ENCODE assay signal across 25 cellular contexts in genomic region chr1:17591814-17592430, GRCh38. TPM values are rescaled to one million over a fixed set of nuclear protein-coding genes. Genes with fewer than 3 reads are reported as not detected.
A peak's percentile ranks its signal among the peaks of the same experiment; 100 is the strongest.
DNase-seq lines count a peak whose midpoint lies in the region; ATAC-seq, FAIRE-seq and TF ChIP-seq lines count a peak whose summit lies in the region.
"Had no signal": no experiment of that assay in that cellular context is flagged by ENCODE, and none has a peak within 500 bp of the region (broad histone marks: within the 10 kb centered on the region; RNA-seq: fewer than 3 reads in every experiment).

No MANE protein-coding gene starts in this region.

- H3K4me3 ChIP-seq in bronchial epithelial cell (ENCODE audit: low read depth, low read length) (no peak overlapping the region), thoracic aorta (no peak overlapping the region), lower lobe of right lung (no peak overlapping the region)
- H3K4me3 ChIP-seq: tibial nerve had no signal

- peak; percentile 7 for FAIRE-seq in bronchial epithelial cell (lab: Jason Lieb, UNC)

- TF ChIP-seq CTCF in bronchial epithelial cell (IDR thresholded peaks at IDR 0.05; ENCODE audit: insufficient read depth, low read length, severe bottlenecking) (no peak), thoracic aorta (IDR thresholded peaks at IDR 0.05) (no peak), lower lobe of right lung (IDR thresholded peaks at IDR 0.05) (no peak)

- H3K27ac ChIP-seq in thoracic aorta (peak overlapping the region; percentile 62 to 91), lower lobe of right lung (no peak overlapping the region)

- intact Hi-C loops in lower lobe of right lung (cut with DNase I): no loop called here

- peak; percentile 51 for ATAC-seq in left lobe of liver
- ATAC-seq in thoracic aorta (ENCODE audit: insufficient number of reproducible peaks, low FRiP score, low read depth): no peak
- no peak for ATAC-seq in lower lobe of right lung
- ATAC-seq in GM19395 (IDR thresholded peaks at IDR 0.05; ENCODE audit: unreplicated experiment): no peak
- ATAC-seq: activated T-cell treated with anti-CD3 and anti-CD28 coated beads, Interleukin-2, amount 50 U/mL, for 4 hours; left cardiac atrium; natural killer cell; stimulated activated naive B cell treated with anti-CD40 and anti-IgM and Interleukin-4, amounts not matched to agents 10 μg/mL and 1 μg/mL and 100 μg/mL, for 72 hours had no signal

- H3K27me3 ChIP-seq in bronchial epithelial cell (ENCODE audit: control insufficient read depth, insufficient read depth, low read length): no peaks in the 10 kb centered on the region
- no peaks in the 10 kb centered on the region for H3K27me3 ChIP-seq in thoracic aorta (replicated peaks; ENCODE audit: insufficient read depth)
- H3K27me3 ChIP-seq in lower lobe of right lung (ENCODE audit: low read depth): no peaks in the 10 kb centered on the region
- H3K27me3 ChIP-seq: tibial nerve had no signal

- H3K9me3 ChIP-seq in thoracic aorta: no peaks in the 10 kb centered on the region
- no peaks in the 10 kb centered on the region for H3K9me3 ChIP-seq in lower lobe of right lung
- H3K9me3 ChIP-seq: tibial nerve had no signal

- H3K36me3 ChIP-seq in bronchial epithelial cell (ENCODE audit: control insufficient read depth, insufficient read depth, low read length): peaks cover 3% of the 10 kb centered on the region
- peaks cover 12% of the 10 kb centered on the region for H3K36me3 ChIP-seq in thoracic aorta
- no peaks in the 10 kb centered on the region for H3K36me3 ChIP-seq in lower lobe of right lung

- DNase-seq in NCI-H1092 (lab: John Stamatoyannopoulos, UW): peak; percentile 45
- no peak for DNase-seq in bronchial epithelial cell (ENCODE audit: low read depth)
- peak; percentile 96 for DNase-seq in left lobe of liver (ENCODE audit: low spot score)
- no peak for DNase-seq in thoracic aorta (ENCODE audit: low spot score)
- no peak for DNase-seq in lower lobe of right lung
- DNase-seq in SHP77 (lab: John Stamatoyannopoulos, UW): no peak
- no peak for DNase-seq in NCI-H1105 (lab: John Stamatoyannopoulos, UW)
- DNase-seq: activated CD4-positive, CD25-positive, alpha-beta regulatory T cell treated with anti-CD3 and anti-CD28 coated beads, Interleukin-2, amount 50 U/mL, for 72 hours; activated CD8-positive, alpha-beta memory T cell treated with anti-CD3 and anti-CD28 coated beads for 24 hours; activated naive CD4-positive, alpha-beta T cell; activated T-cell treated with anti-CD3 and anti-CD28 coated beads, Interleukin-2, amount 50 U/mL, for 4 hours; amniotic stem cell; CD4-positive, alpha-beta memory T cell; GF-D8; Karpas-422; left cardiac atrium; natural killer cell; NCI-H187 treated with DMSO at 0.1 percent for 48 hours; OCI-M1; posterior cingulate gyrus; SHP77 treated with DMSO at 0.1 percent for 48 hours; stimulated activated CD4-positive, alpha-beta T cell treated with anti-CD3 and anti-CD28 coated beads, Interleukin-2, amount 100 ng/mL, for 24 hours; stimulated activated naive B cell treated with anti-CD40 and anti-IgM and Interleukin-4, amounts not matched to agents 10 μg/mL and 1 μg/mL and 100 μg/mL, for 72 hours had no signal

- H3K4me1 ChIP-seq in thoracic aorta (ENCODE audit: control insufficient read depth in 1 of 2, low read depth in 2 of 2) (peaks cover 77 to 100% of the 10 kb centered on the region in 2 donors), lower lobe of right lung (peaks cover 39% of the 10 kb centered on the region)

RNA-seq across cellular contexts. Expression of gene ARHGEF10L, which starts 52.4 kb away (rescaled TPM):
- total RNA-seq in bronchial epithelial cell (6.3 and 14.8 TPM in 2 replicates), left lobe of liver (126 TPM), thoracic aorta (100 to 1,000 TPM; 226 to 301 TPM), lower lobe of right lung (57.9 TPM)

Comparison
In these comparisons a context has a peak if more than half of its experiments do, and no peak if none do; other contexts are left out.
1. DNase-seq: peak in NCI-H1092 (single experiment) and left lobe of liver (single experiment); none in bronchial epithelial cell (single experiment), thoracic aorta (single experiment), lower lobe of right lung (single experiment), SHP77 (0 of 2) and NCI-H1105 (single experiment).